In the genomic region with DNA sequence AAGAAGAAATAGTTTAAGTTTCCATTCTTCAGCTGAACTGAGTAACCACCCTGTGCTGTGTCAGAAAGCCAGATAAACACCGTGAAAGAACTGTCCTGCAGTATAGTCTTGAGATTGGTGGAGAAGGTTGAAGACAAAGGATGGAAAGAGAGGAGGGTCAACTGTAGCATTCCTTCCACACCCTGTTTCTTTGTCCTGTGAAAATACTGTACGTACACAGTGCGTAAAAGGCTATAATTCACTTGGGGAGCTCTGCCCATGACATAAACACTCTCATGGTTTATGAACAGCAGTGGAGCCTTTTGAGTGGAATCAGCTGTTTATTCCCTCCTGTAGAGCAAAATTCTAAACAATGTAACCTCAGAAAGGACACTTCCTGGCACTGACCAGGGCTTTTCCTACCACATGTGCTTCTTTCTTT, we compare ENCODE assay signal across 8 cellular contexts.
A peak's percentile ranks its signal among the peaks of the same experiment; 100 is the strongest.
DNase-seq lines count a peak whose midpoint lies in the region; FAIRE-seq and TF ChIP-seq lines count a peak whose summit lies in the region.
"Had no signal": no experiment of that assay in that cellular context is flagged by ENCODE, and none has a peak within 500 bp of the region (broad histone marks: within the 10 kb centered on the region; RNA-seq: fewer than 3 reads in every experiment).

No MANE protein-coding gene starts in this region.

- no peaks in the 10 kb centered on the region for H3K27me3 ChIP-seq in stomach smooth muscle (ENCODE audit: control insufficient read depth in 1 of 2, insufficient read depth in 2 of 2, low read length in 2 of 2)
- H3K27me3 ChIP-seq: dorsolateral prefrontal cortex had no signal

- H3K36me3 ChIP-seq in stomach smooth muscle (ENCODE audit: control insufficient read depth in 2 of 2, insufficient read depth in 2 of 2, low read length in 2 of 2), result peaks cover 3 to 4% of the 10 kb centered on the region in 2 donors

- FAIRE-seq in H54 (lab: Jason Lieb, UNC), result peak; percentile 81

- peak overlapping the region; percentile 57 to 58 for H3K4me3 ChIP-seq in stomach smooth muscle (ENCODE audit: low read length in 2 of 2)
- H3K4me3 ChIP-seq: dorsolateral prefrontal cortex had no signal

- peak overlapping the region; percentile 55 to 78 for H3K9ac ChIP-seq in stomach smooth muscle (ENCODE audit: low read length in 2 of 2)

- no peaks in the 10 kb centered on the region for H3K9me3 ChIP-seq in stomach smooth muscle (ENCODE audit: control insufficient read depth in 2 of 2, low read length in 2 of 2)

- DNase-seq in H54 (ENCODE audit: insufficient read length, low spot score) (no peak), astrocyte of the hippocampus (ENCODE audit: low read depth, low spot score) (peak; percentile 48), foreskin melanocyte (peak; percentile 49), SIG-M5 treated with dmso at 0.1 percent for 504 hours (lab: John Stamatoyannopoulos, UW; ENCODE audit: unreplicated experiment) (no peak), NCI-H82 (lab: John Stamatoyannopoulos, UW) (no peak), NCI-H2081 treated with DMSO at 0.1 percent for 48 hours (lab: John Stamatoyannopoulos, UW) (no peak)
- DNase-seq: dorsolateral prefrontal cortex had no signal

- H3K27ac ChIP-seq in stomach smooth muscle (ENCODE audit: low read length), result peak overlapping the region; percentile 87

- peaks cover 6% of the 10 kb centered on the region for H3K4me1 ChIP-seq in stomach smooth muscle (ENCODE audit: control insufficient read depth, insufficient read depth, low read length)

- TF ChIP-seq POLR2A in H54 (IDR thresholded peaks at IDR 0.05; ENCODE audit: low read depth, low read length), result no peak

Comparison
In these comparisons a context has a peak if more than half of its experiments do, and no peak if none do; other contexts are left out.
1. DNase-seq: peak in astrocyte of the hippocampus (single experiment) and foreskin melanocyte (single experiment); none in H54 (single experiment), SIG-M5 treated with dmso at 0.1 percent for 504 hours (single experiment), NCI-H82 (single experiment) and NCI-H2081 treated with DMSO at 0.1 percent for 48 hours (single experiment).